In the genomic region with DNA sequence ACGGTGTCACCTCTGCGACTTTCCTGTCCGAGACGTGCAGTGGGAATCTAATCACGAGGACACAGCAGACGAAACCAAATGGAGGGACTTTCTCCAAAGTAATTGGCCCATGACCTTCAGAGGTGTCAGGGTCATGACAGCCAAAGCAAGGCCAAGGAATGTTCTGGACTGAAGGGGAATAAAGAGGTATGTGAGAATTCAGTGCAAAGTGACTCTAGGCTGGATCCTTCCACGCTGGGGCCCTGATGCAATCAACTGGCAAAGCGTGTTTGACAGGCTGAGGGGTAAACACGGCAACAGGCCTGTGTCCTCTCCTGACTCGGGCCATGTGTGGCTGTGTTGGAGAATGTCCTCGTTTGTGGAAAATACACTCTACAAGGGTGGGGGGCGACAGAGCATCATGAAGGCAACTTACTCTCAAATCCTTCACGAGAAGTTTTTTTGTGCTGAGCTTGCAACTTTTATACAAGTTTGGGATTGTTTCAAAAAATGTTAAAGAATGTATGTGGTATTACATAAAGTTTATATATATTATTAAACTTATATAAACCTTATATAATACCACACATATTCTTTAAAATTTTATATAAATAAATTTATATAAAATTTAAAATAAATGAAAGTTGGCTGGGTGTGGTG, we compare ENCODE assay signal across 1 cellular context.
TF ChIP-seq lines count a peak whose summit lies in the region.

No MANE protein-coding gene starts in this region.

TF ChIP-seq in HepG2, 621 proteins besides CTCF, POLR2A, EP300 and RAD21:
- TF ChIP-seq ZNF556 (CRISPR knock-in tag; IDR thresholded peaks at IDR 0.05; ENCODE audit: borderline replicate concordance) = no peak
- peak; percentile 96 for TF ChIP-seq MAFF (IDR thresholded peaks at IDR 0.05; ENCODE audit: low read depth, low read length)
- peak; percentile 69; the same call in 1 of the 2 replicates for TF ChIP-seq CEBPB (IDR thresholded peaks at IDR 0.05; ENCODE audit: borderline replicate concordance, low read depth, low read length)
- TF ChIP-seq ZNF816 (CRISPR knock-in tag; IDR thresholded peaks at IDR 0.05; ENCODE audit: borderline replicate concordance) = no peak
- TF ChIP-seq ATF4 (CRISPR knock-in tag; IDR thresholded peaks at IDR 0.05) = peak in 1 of 2 experiments; percentile 87; a peak in 2 of 4 replicates
- TF ChIP-seq CEBPG (CRISPR knock-in tag; IDR thresholded peaks at IDR 0.05) = peak; percentile 36; the same call in 1 of the 2 replicates
- peak; percentile 96 to 98 for TF ChIP-seq MAFK (conservative IDR thresholded peaks at IDR 0.05 in 1 of 2, IDR thresholded peaks at IDR 0.05 in 1 of 2; ENCODE audit: low read length in 2 of 2)
- 0 out of 2 replicates have a peak, but pooled peaks have one; percentile 21 for TF ChIP-seq GATAD2A (CRISPR knock-in tag; IDR thresholded peaks at IDR 0.05)
- TF ChIP-seq, protein P1, sequence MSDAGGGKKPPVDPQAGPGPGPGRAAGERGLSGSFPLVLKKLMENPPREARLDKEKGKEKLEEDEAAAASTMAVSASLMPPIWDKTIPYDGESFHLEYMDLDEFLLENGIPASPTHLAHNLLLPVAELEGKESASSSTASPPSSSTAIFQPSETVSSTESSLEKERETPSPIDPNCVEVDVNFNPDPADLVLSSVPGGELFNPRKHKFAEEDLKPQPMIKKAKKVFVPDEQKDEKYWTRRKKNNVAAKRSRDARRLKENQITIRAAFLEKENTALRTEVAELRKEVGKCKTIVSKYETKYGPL (CRISPR knock-in tag; IDR thresholded peaks at IDR 0.05) = no peak
- TF ChIP-seq ZNF772 (CRISPR knock-in tag; IDR thresholded peaks at IDR 0.05) = no peak
